ENCODE assay signal across 12 cellular contexts in the genomic region with DNA sequence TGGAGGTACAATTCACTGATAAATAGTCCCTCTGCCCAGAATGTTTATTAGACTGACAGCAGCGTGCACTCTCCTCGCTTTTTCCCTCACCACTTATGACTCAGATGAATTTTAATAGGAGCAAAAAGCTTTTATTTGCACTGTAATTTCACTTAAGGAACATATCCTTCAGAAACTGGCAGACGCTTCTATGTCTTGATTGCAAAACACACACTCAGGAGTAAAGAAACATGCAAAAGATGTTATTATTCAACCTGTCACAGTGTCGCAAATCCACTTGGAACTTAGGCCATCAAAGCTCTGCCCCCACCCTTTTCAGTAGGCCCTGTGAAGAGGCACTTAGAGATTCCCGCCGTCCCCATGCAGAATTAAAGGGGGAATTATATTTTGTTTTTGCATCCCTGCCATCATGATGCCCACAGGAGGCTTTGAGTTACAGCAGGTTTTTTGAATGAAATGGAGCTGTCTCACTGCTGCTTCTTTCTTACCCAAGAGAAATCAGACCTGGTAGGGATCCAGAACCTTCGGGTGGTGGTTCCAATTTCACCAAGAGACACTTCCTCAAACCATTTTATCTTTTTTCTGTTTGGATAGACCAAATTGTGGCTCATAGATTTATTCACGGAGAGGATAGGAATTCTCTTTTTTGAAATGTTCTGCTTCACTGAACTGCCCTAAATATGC.
DNase-seq lines count a peak whose midpoint lies in the region; ATAC-seq and TF ChIP-seq lines count a peak whose summit lies in the region.
"Had no signal": no experiment of that assay in that cellular context is flagged by ENCODE, and none has a peak within 500 bp of the region (broad histone marks: within the 10 kb centered on the region; RNA-seq: fewer than 3 reads in every experiment).

No MANE protein-coding gene starts in this region.

- H3K27me3 ChIP-seq in PC-3 (ENCODE audit: low read length) = no peaks in the 10 kb centered on the region

- H3K27ac ChIP-seq in PC-3 (ENCODE audit: low read length) = no peak overlapping the region
- H3K27ac ChIP-seq: KMS-11 had no signal

- H3K9me3 Mint-ChIP-seq in activated T-helper 17 cell treated with anti-CD3 and anti-CD28 coated beads, Interleukin-2, amount 50 U/mL, for 72 hours = no peaks in the 10 kb centered on the region
- no peaks in the 10 kb centered on the region for H3K9me3 Mint-ChIP-seq in activated T-cell treated with anti-CD3 and anti-CD28 coated beads, Interleukin-2, amount 50 U/mL, for 24 hours
- H3K9me3 Mint-ChIP-seq: effector memory CD8-positive, alpha-beta T cell; naive B cell; stimulated activated naive CD8-positive, alpha-beta T cell treated with anti-CD3 and anti-CD28 coated beads, Interleukin-15, Interleukin-2, amounts not matched to agents 100 ng/mL and 50 ng/mL, for 24 hours had no signal

- peak; percentile 70 for ATAC-seq in PC-3
- no peak for ATAC-seq in GM21526 (IDR thresholded peaks at IDR 0.05; ENCODE audit: low FRiP score, unreplicated experiment)
- ATAC-seq in activated T-helper 17 cell treated with anti-CD3 and anti-CD28 coated beads, Interleukin-2, amount 50 U/mL, for 72 hours (replicated peaks) = no peak

- BruUV-seq in PC-3 (replicated peaks; lab: Mats Ljungman, UMichigan) = no TSS peak

- H3K27me3 Mint-ChIP-seq in activated T-helper 17 cell treated with anti-CD3 and anti-CD28 coated beads, Interleukin-2, amount 50 U/mL, for 72 hours = peaks cover 9% of the 10 kb centered on the region
- no peaks in the 10 kb centered on the region for H3K27me3 Mint-ChIP-seq in activated T-cell treated with anti-CD3 and anti-CD28 coated beads, Interleukin-2, amount 50 U/mL, for 24 hours
- H3K27me3 Mint-ChIP-seq: effector memory CD8-positive, alpha-beta T cell; stimulated activated naive CD8-positive, alpha-beta T cell treated with anti-CD3 and anti-CD28 coated beads, Interleukin-15, Interleukin-2, amounts not matched to agents 100 ng/mL and 50 ng/mL, for 24 hours had no signal

- no peak overlapping the region for H3K4me3 ChIP-seq in PC-3 (ENCODE audit: low read length)

- TF ChIP-seq CTCF in PC-3 (conservative IDR thresholded peaks at IDR 0.05; ENCODE audit: low read depth, low read length) = no peak

- intact Hi-C loops in PC-3 (cut with micrococcal nuclease) = loop anchor here (1.0 to 5.0 kb wide), 6 partner anchors 71 to 857 kb away; no protein-coding TSS in a partner anchor

- H4K20me1 ChIP-seq in PC-3 (ENCODE audit: low read length) = no peaks in the 10 kb centered on the region

- no peaks in the 10 kb centered on the region; the same call in 1 of the 2 replicates for H3K36me3 ChIP-seq in PC-3 (ENCODE audit: low read depth, low read length)

- CTCF ChIA-PET in PC-3 (lab: Charles Lee) = interaction anchor here (0.5 to 1.7 kb wide), 5 partner anchors 66 to 858 kb away, joined by 3 to 6 read pairs (median 4); no protein-coding TSS in a partner anchor

- H3K36me3 Mint-ChIP-seq in activated T-helper 17 cell treated with anti-CD3 and anti-CD28 coated beads, Interleukin-2, amount 50 U/mL, for 72 hours (ENCODE audit: low read depth) = no peaks in the 10 kb centered on the region
- H3K36me3 Mint-ChIP-seq in activated T-cell treated with anti-CD3 and anti-CD28 coated beads, Interleukin-2, amount 50 U/mL, for 24 hours (ENCODE audit: low read depth) = no peaks in the 10 kb centered on the region

- POLR2A ChIA-PET in PC-3 (lab: Charles Lee; ENCODE audit: unreplicated experiment) = interaction anchor here (0.6 kb wide), 1 partner anchor 277 kb away, joined by 4 read pairs; no protein-coding TSS in a partner anchor

- no peaks in the 10 kb centered on the region for H3K79me2 ChIP-seq in PC-3 (ENCODE audit: low read length)

- H3K9ac ChIP-seq in PC-3 (ENCODE audit: low read length) = no peak overlapping the region
- H3K9ac ChIP-seq: KMS-11 had no signal

- no peak overlapping the region for H3K4me3 Mint-ChIP-seq in activated T-helper 17 cell treated with anti-CD3 and anti-CD28 coated beads, Interleukin-2, amount 50 U/mL, for 72 hours
- no peak overlapping the region for H3K4me3 Mint-ChIP-seq in activated T-cell treated with anti-CD3 and anti-CD28 coated beads, Interleukin-2, amount 50 U/mL, for 24 hours
- H3K4me3 Mint-ChIP-seq: effector memory CD8-positive, alpha-beta T cell; stimulated activated naive CD8-positive, alpha-beta T cell treated with anti-CD3 and anti-CD28 coated beads, Interleukin-15, Interleukin-2, amounts not matched to agents 100 ng/mL and 50 ng/mL, for 24 hours had no signal

- no peaks in the 10 kb centered on the region for H3K9me3 ChIP-seq in PC-3 (ENCODE audit: low read length)

- peak; percentile 72 for DNase-seq in G401 (ENCODE audit: low spot score)
- peak; percentile 85 to 97 (median 97) for DNase-seq in NCI-H1417 (lab: John Stamatoyannopoulos, UW)
- peak; percentile 9 for DNase-seq in PC-3
- DNase-seq in iris pigment epithelial cell (ENCODE audit: low read depth) = peak; percentile 48
- no peak for DNase-seq in central memory CD4-positive, alpha-beta T cell
- no peak for DNase-seq in activated T-cell treated with anti-CD3 and anti-CD28 coated beads, Interleukin-2, amount 50 U/mL, for 24 hours

- H3F3A ChIP-seq in PC-3 (ENCODE audit: low read length, unreplicated experiment) = no peaks in the 10 kb centered on the region

- H3K4me2 ChIP-seq in PC-3 (ENCODE audit: low read length) = no peak overlapping the region; the same call in 1 of the 2 replicates
- H3K4me2 ChIP-seq: KMS-11 had no signal

- no peaks in the 10 kb centered on the region for H3K9me2 ChIP-seq in PC-3 (replicated peaks; ENCODE audit: low read length)

- peaks cover 8% of the 10 kb centered on the region for H3K4me1 Mint-ChIP-seq in activated T-helper 17 cell treated with anti-CD3 and anti-CD28 coated beads, Interleukin-2, amount 50 U/mL, for 72 hours
- peaks cover 15% of the 10 kb centered on the region for H3K4me1 Mint-ChIP-seq in activated T-cell treated with anti-CD3 and anti-CD28 coated beads, Interleukin-2, amount 50 U/mL, for 24 hours (ENCODE audit: low read depth)

- H2AFZ ChIP-seq in PC-3 (ENCODE audit: low read length) = no peak overlapping the region

- in situ Hi-C loops in G401 (cut with HindIII; ENCODE audit: low sequenced_read_pairs) = no loop called here

- H3K4me1 ChIP-seq in PC-3 (ENCODE audit: insufficient read depth, low read length) = peaks cover 4% of the 10 kb centered on the region; the same call in 1 of the 2 replicates

- no peak overlapping the region for H3K27ac Mint-ChIP-seq in activated T-helper 17 cell treated with anti-CD3 and anti-CD28 coated beads, Interleukin-2, amount 50 U/mL, for 72 hours
- no peak overlapping the region for H3K27ac Mint-ChIP-seq in activated T-cell treated with anti-CD3 and anti-CD28 coated beads, Interleukin-2, amount 50 U/mL, for 24 hours
- H3K27ac Mint-ChIP-seq: effector memory CD8-positive, alpha-beta T cell; stimulated activated naive CD8-positive, alpha-beta T cell treated with anti-CD3 and anti-CD28 coated beads, Interleukin-15, Interleukin-2, amounts not matched to agents 100 ng/mL and 50 ng/mL, for 24 hours had no signal

Comparison
In these comparisons a context has a peak if more than half of its experiments do, and no peak if none do; other contexts are left out.
1. DNase-seq: peak in G401 (single experiment), NCI-H1417 (3 of 3), PC-3 (single experiment) and iris pigment epithelial cell (single experiment); none in central memory CD4-positive, alpha-beta T cell (single experiment) and activated T-cell treated with anti-CD3 and anti-CD28 coated beads, Interleukin-2, amount 50 U/mL, for 24 hours (single experiment).